Comparison of ENCODE assay signal across 1 cellular context in genomic region chrX:55490121-55490520, GRCh38.
A peak's percentile ranks its signal among the peaks of the same experiment; 100 is the strongest.
TF ChIP-seq lines count a peak whose summit lies in the region.

No MANE protein-coding gene starts in this region.

TF ChIP-seq in K562, 482 proteins besides CTCF, POLR2A, EP300 and RAD21 (continued from another document):
- TF ChIP-seq, protein P1, sequence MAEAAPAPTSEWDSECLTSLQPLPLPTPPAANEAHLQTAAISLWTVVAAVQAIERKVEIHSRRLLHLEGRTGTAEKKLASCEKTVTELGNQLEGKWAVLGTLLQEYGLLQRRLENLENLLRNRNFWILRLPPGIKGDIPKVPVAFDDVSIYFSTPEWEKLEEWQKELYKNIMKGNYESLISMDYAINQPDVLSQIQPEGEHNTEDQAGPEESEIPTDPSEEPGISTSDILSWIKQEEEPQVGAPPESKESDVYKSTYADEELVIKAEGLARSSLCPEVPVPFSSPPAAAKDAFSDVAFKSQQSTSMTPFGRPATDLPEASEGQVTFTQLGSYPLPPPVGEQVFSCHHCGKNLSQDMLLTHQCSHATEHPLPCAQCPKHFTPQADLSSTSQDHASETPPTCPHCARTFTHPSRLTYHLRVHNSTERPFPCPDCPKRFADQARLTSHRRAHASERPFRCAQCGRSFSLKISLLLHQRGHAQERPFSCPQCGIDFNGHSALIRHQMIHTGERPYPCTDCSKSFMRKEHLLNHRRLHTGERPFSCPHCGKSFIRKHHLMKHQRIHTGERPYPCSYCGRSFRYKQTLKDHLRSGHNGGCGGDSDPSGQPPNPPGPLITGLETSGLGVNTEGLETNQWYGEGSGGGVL (CRISPR knock-in tag; IDR thresholded peaks at IDR 0.05) = no peak
- TF ChIP-seq KDM1A (IDR thresholded peaks at IDR 0.05) = peak in 1 of 2 experiments; percentile 41; a peak in 1 of 4 replicates
- TF ChIP-seq ASH1L (IDR thresholded peaks at IDR 0.05; ENCODE audit: borderline replicate concordance, low read depth, partially characterized antibody) = no peak
- no peak for TF ChIP-seq FUS (optimal IDR thresholded peaks at IDR 0.05; ENCODE audit: low read depth, low read length)
